1 cellular context compared by ENCODE assay signal in the genomic region with DNA sequence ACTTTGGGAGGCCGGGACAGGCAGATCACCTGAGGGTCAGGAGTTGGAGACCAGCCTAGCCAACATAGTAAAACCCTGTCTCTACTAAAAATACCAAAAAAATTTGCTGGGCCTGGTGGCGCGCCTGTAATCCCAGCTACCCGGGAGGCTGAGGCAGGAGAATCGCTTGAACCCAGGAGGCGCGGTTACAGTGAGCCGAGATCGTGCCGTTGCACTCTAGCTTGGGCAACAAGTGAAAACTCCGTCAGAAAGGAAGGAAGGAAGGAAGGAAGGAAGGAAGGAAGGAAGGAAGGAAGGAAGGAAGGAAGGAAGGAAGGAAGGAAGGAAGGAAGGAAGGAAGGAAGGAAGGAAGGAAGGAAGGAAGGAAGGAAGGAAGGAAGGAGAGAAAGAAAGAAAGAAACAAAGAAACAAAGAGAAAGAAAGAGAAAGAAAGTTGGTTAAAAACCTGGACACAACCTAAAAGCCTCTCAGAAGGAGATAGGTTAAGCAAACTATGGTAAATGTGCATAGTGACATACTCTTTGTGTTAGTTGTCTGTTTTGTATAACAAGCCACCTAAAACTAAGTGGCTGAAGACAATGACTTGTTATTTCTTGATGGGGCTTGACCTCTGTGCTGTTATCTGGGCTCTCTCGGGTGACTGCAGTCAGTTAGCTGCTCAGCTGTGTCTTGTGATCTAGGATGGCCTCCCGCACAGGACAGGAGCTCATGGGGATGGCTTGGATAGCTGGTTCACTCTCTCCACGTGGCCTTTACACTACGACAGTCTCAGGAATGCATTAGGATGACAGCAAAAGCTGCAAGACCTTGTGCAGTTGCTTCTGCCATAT.
TF ChIP-seq lines count a peak whose summit lies in the region.

No MANE protein-coding gene starts in this region.

TF ChIP-seq in K562, 482 proteins besides CTCF, POLR2A, EP300 and RAD21 (continued from another document):
- TF ChIP-seq, protein P1, sequence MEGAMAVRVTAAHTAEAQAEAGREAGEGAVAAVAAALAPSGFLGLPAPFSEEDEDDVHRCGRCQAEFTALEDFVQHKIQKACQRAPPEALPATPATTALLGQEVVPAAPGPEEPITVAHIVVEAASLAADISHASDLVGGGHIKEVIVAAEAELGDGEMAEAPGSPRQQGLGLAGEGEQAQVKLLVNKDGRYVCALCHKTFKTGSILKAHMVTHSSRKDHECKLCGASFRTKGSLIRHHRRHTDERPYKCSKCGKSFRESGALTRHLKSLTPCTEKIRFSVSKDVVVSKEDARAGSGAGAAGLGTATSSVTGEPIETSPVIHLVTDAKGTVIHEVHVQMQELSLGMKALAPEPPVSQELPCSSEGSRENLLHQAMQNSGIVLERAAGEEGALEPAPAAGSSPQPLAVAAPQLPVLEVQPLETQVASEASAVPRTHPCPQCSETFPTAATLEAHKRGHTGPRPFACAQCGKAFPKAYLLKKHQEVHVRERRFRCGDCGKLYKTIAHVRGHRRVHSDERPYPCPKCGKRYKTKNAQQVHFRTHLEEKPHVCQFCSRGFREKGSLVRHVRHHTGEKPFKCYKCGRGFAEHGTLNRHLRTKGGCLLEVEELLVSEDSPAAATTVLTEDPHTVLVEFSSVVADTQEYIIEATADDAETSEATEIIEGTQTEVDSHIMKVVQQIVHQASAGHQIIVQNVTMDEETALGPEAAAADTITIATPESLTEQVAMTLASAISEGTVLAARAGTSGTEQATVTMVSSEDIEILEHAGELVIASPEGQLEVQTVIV (CRISPR knock-in tag; IDR thresholded peaks at IDR 0.05; ENCODE audit: borderline replicate concordance) = no peak
- TF ChIP-seq, protein P2, sequence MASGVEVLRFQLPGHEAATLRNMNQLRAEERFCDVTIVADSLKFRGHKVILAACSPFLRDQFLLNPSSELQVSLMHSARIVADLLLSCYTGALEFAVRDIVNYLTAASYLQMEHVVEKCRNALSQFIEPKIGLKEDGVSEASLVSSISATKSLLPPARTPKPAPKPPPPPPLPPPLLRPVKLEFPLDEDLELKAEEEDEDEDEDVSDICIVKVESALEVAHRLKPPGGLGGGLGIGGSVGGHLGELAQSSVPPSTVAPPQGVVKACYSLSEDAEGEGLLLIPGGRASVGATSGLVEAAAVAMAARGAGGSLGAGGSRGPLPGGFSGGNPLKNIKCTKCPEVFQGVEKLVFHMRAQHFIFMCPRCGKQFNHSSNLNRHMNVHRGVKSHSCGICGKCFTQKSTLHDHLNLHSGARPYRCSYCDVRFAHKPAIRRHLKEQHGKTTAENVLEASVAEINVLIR (CRISPR knock-in tag; IDR thresholded peaks at IDR 0.05) = no peak
- no peak for TF ChIP-seq ZNF347 (CRISPR knock-in tag; IDR thresholded peaks at IDR 0.05; ENCODE audit: low read depth)
- no peak for TF ChIP-seq TEAD4 (IDR thresholded peaks at IDR 0.05; ENCODE audit: low read length)
- TF ChIP-seq TEAD4 (CRISPR knock-in tag; IDR thresholded peaks at IDR 0.05; ENCODE audit: borderline replicate concordance) = no peak
- TF ChIP-seq TEAD2 (tag; IDR thresholded peaks at IDR 0.05) = no peak
- TF ChIP-seq ZBTB17 (CRISPR knock-in tag; IDR thresholded peaks at IDR 0.05) = no peak
- TF ChIP-seq SP2 (IDR thresholded peaks at IDR 0.05; ENCODE audit: extremely low read depth, low read depth, low read length, poor library complexity, severe bottlenecking) = no peak
- no peak for TF ChIP-seq TRIM28 (IDR thresholded peaks at IDR 0.05)
- 0 out of 2 replicates have a peak, but pooled peaks have one; percentile 6 for TF ChIP-seq MAFG (tag; conservative IDR thresholded peaks at IDR 0.05)
- no peak for TF ChIP-seq NONO (IDR thresholded peaks at IDR 0.05; ENCODE audit: low read depth in 2 of 2, low read length in 1 of 2)
- TF ChIP-seq POLR2G (IDR thresholded peaks at IDR 0.05; ENCODE audit: low read depth, low read length) = no peak
- TF ChIP-seq L3MBTL2 (IDR thresholded peaks at IDR 0.05) = peak; percentile 70
- TF ChIP-seq SRSF3 (IDR thresholded peaks at IDR 0.05; ENCODE audit: insufficient read depth, low read length) = no peak
- TF ChIP-seq YY1 (IDR thresholded peaks at IDR 0.05; ENCODE audit: borderline replicate concordance in 1 of 3, control insufficient read depth in 1 of 3, extremely low read depth in 1 of 3, insufficient read depth in 3 of 3, insufficient read length in 1 of 3, insufficient replicate concordance in 2 of 3, low read depth in 1 of 3, low read length in 2 of 3) = no peak
- no peak for TF ChIP-seq CBFB (CRISPR knock-in tag; IDR thresholded peaks at IDR 0.05)
- TF ChIP-seq C11orf30 (IDR thresholded peaks at IDR 0.05; ENCODE audit: low read depth) = no peak
- TF ChIP-seq GTF2F1 (IDR thresholded peaks at IDR 0.05; ENCODE audit: low read depth, low read length) = no peak
- no peak for TF ChIP-seq HLTF (IDR thresholded peaks at IDR 0.05)
- no peak for TF ChIP-seq HDGF (IDR thresholded peaks at IDR 0.05)
- peak; percentile 43; the same call in 1 of the 2 replicates for TF ChIP-seq BHLHE40 (IDR thresholded peaks at IDR 0.05; ENCODE audit: low read length)
- no peak for TF ChIP-seq MAZ (CRISPR knock-in tag; conservative IDR thresholded peaks at IDR 0.05 in 1 of 2, IDR thresholded peaks at IDR 0.05 in 1 of 2)
- TF ChIP-seq EHMT2 (IDR thresholded peaks at IDR 0.05) = no peak
